9 cellular contexts compared by ENCODE assay signal in the genomic region with DNA sequence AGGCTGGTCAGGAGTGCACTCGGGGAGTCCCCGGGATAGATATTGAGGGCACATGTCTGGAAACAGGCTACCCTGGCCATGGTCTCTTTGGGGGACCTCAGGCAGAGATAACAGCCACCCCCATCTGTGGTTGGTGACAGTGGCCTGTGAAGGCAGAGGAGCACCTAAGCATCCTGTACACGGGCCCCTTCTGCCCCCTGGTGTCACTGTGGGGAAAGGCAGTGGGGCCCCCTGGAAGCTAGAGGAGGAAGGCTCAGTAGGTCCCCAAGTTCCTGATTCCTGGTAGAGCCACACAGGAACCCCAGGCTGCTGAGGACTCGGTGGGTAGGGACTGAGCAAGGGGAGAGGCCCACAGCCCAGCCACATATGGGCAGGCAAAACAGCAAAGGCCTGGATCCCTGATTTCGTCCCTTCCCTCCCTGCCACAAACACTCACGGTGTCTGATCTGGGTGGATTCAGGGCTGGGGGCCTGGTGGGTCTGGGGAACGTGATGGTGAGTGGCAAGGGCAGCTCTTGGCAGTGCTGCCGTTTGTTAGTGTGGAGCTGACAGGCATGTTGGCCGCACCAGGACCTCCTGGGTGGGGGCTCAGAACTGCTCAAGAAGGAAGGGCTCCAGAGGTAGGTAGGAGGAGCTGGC. TPM values are rescaled to one million over a fixed set of nuclear protein-coding genes. Genes with fewer than 3 reads are reported as not detected.
DNase-seq lines count a peak whose midpoint lies in the region; ATAC-seq and TF ChIP-seq lines count a peak whose summit lies in the region.
"Had no signal": no experiment of that assay in that cellular context is flagged by ENCODE, and none has a peak within 500 bp of the region (broad histone marks: within the 10 kb centered on the region; RNA-seq: fewer than 3 reads in every experiment).

No MANE protein-coding gene starts in this region.

- in situ Hi-C loops in GM23248 (cut with MboI) = loop anchor here (5.0 to 25.0 kb wide), 2 partner anchors 167 to 433 kb away; a partner anchor contains a TSS

- no peak overlapping the region for H3K4me2 ChIP-seq in GM23248 (ENCODE audit: unreplicated experiment)

- H3K9me2 ChIP-seq in GM23248 (ENCODE audit: insufficient read depth) = no peaks in the 10 kb centered on the region

- peaks cover 13% of the 10 kb centered on the region for H3K36me3 ChIP-seq in BJ (ENCODE audit: control insufficient read depth, insufficient read depth, low read length)
- no peaks in the 10 kb centered on the region for H3K36me3 ChIP-seq in GM23248 (ENCODE audit: low read depth)
- peaks cover 25% of the 10 kb centered on the region for H3K36me3 ChIP-seq in RWPE2 (ENCODE audit: low read depth)

- H2AFZ ChIP-seq in GM23248 = no peak overlapping the region

- no peaks in the 10 kb centered on the region for H3K79me2 ChIP-seq in GM23248 (ENCODE audit: insufficient read depth)

- H3K9me3 ChIP-seq in GM23248 (ENCODE audit: low read depth) (no peaks in the 10 kb centered on the region), RWPE2 (ENCODE audit: severe bottlenecking) (no peaks in the 10 kb centered on the region)
- H3K9me3 ChIP-seq: neutrophil had no signal

- intact Hi-C loops in left cardiac atrium (cut with DNase I) = loop anchor here in 1 of 2 donors (10.0 kb wide), 1 partner anchor 164 kb away; no protein-coding TSS in a partner anchor

- H3K4me3 ChIP-seq in BJ (ENCODE audit: low read depth, low read length) (no peak overlapping the region), GM23248 (no peak overlapping the region), RWPE2 (ENCODE audit: severe bottlenecking) (no peak overlapping the region)

- H3F3A ChIP-seq in GM23248 (ENCODE audit: insufficient read depth) = no peaks in the 10 kb centered on the region; the same call in 1 of the 2 replicates

- H3K4me1 ChIP-seq in GM23248 (ENCODE audit: insufficient read depth) (peaks cover 8% of the 10 kb centered on the region; the same call in 1 of the 2 replicates), RWPE2 (ENCODE audit: insufficient read depth, poor library complexity, severe bottlenecking) (no peaks in the 10 kb centered on the region)

- H4K20me1 ChIP-seq in GM23248 (ENCODE audit: insufficient read depth) = no peaks in the 10 kb centered on the region

- ATAC-seq in RWPE2 (ENCODE audit: low read depth) = peak; percentile 73
- ATAC-seq in left cardiac atrium = peak; percentile 58 to 59

- POLR2A ChIA-PET in BJ (lab: Charles Lee) = no interaction called here

- H3K9ac ChIP-seq in GM23248 = no peak overlapping the region

- DNase-seq in BJ (ENCODE audit: low read depth) (no peak), GM23248 (peak; percentile 64), RWPE2 (ENCODE audit: low spot score) (no peak), left cardiac atrium (peak; percentile 31), NCI-H1048 (lab: John Stamatoyannopoulos, UW) (no peak), SHP77 (lab: John Stamatoyannopoulos, UW) (no peak)
- peak; percentile 50 for DNase-seq in activated gamma-delta T cell treated with anti-CD3 and anti-CD28 coated beads, Interleukin-2, amount 50 U/mL, for 16 hours (ENCODE audit: low read depth)
- peak; percentile 19 to 60 for DNase-seq in stimulated activated CD4-positive, alpha-beta T cell treated with anti-CD3 and anti-CD28 coated beads, Interleukin-12 subunit alpha, Interleukin-12 subunit beta, amount 100 ng/mL, for 24 hours (ENCODE audit: low read depth in 2 of 2)

- CTCF ChIA-PET in BJ (lab: Yijun Ruan, JAX) = interaction anchor here (0.6 to 27.4 kb wide), 27 partner anchors 9 to 421 kb away, joined by 3 to 541 read pairs (median 4); a partner anchor contains a TSS

- peak; percentile 87 for TF ChIP-seq CTCF in BJ (IDR thresholded peaks at IDR 0.05; ENCODE audit: insufficient read depth, low read depth, low read length)
- peak; percentile 65 for TF ChIP-seq CTCF in RWPE2 (IDR thresholded peaks at IDR 0.05; ENCODE audit: poor library complexity, severe bottlenecking)

- no peaks in the 10 kb centered on the region for H3K27me3 ChIP-seq in BJ (ENCODE audit: control insufficient read depth, insufficient read depth, low read length)
- H3K27me3 ChIP-seq in GM23248 (replicated peaks; ENCODE audit: insufficient read depth) = no peaks in the 10 kb centered on the region
- H3K27me3 ChIP-seq in RWPE2 (ENCODE audit: insufficient read depth, poor library complexity, severe bottlenecking) = no peaks in the 10 kb centered on the region
- H3K27me3 ChIP-seq: neutrophil had no signal

- no peak overlapping the region for H3K27ac ChIP-seq in GM23248
- H3K27ac ChIP-seq in RWPE2 (ENCODE audit: poor library complexity, severe bottlenecking) = no peak overlapping the region
- H3K27ac ChIP-seq: neutrophil had no signal

- WGBS in GM23248 (ENCODE audit: low coverage in 1 of 2, low lambda C conversion rate in 2 of 2, missing lambda C conversion rate in 2 of 2), 2 experiments = 65 to 67% methylated on average over 9 of the region's 9 CpGs

RNA-seq across cellular contexts. Expression of a gene that starts 14.1 kb away (rescaled TPM):
- polyA plus RNA-seq in BJ (2011; rRNA removed) = not detected in 2 replicates
- not detected in 2 replicates for polyA minus RNA-seq in BJ (2011; rRNA and poly(A)+ RNA removed)
- not detected in 2 replicates for total RNA-seq in GM23248 (2014; rRNA removed; shearing (Covaris generic))
- not detected in 2 replicates for polyA plus RNA-seq in GM23248 (2016; fragmentation: Nextera tagmentation; extraction: Ambion mirVana)
- total RNA-seq in left cardiac atrium = 1 to 10 TPM in 1 of 2 donors, under 1 TPM in 1; 0.39 to 2.6 TPM

RNA-seq across cellular contexts. Expression of a gene that starts 42.8 kb away (rescaled TPM):
- polyA plus RNA-seq in BJ (2011; rRNA removed) (not detected in 2 replicates), GM23248 (2016; fragmentation: Nextera tagmentation; extraction: Ambion mirVana) (not detected in 2 replicates)
- not detected in 2 replicates for polyA minus RNA-seq in BJ (2011; rRNA and poly(A)+ RNA removed)
- not detected in 2 replicates for total RNA-seq in GM23248 (2014; rRNA removed; shearing (Covaris generic))
- total RNA-seq in left cardiac atrium = not detected

Comparison
In these comparisons a context has a peak if more than half of its experiments do, and no peak if none do; other contexts are left out.
1. DNase-seq: peak in GM23248 (single experiment), activated gamma-delta T cell treated with anti-CD3 and anti-CD28 coated beads, Interleukin-2, amount 50 U/mL, for 16 hours (single experiment), left cardiac atrium (single experiment) and stimulated activated CD4-positive, alpha-beta T cell treated with anti-CD3 and anti-CD28 coated beads, Interleukin-12 subunit alpha, Interleukin-12 subunit beta, amount 100 ng/mL, for 24 hours (2 of 2); none in BJ (single experiment), RWPE2 (single experiment), NCI-H1048 (single experiment) and SHP77 (0 of 2).